Comparison of ENCODE assay signal across 23 cellular contexts in the genomic region with DNA sequence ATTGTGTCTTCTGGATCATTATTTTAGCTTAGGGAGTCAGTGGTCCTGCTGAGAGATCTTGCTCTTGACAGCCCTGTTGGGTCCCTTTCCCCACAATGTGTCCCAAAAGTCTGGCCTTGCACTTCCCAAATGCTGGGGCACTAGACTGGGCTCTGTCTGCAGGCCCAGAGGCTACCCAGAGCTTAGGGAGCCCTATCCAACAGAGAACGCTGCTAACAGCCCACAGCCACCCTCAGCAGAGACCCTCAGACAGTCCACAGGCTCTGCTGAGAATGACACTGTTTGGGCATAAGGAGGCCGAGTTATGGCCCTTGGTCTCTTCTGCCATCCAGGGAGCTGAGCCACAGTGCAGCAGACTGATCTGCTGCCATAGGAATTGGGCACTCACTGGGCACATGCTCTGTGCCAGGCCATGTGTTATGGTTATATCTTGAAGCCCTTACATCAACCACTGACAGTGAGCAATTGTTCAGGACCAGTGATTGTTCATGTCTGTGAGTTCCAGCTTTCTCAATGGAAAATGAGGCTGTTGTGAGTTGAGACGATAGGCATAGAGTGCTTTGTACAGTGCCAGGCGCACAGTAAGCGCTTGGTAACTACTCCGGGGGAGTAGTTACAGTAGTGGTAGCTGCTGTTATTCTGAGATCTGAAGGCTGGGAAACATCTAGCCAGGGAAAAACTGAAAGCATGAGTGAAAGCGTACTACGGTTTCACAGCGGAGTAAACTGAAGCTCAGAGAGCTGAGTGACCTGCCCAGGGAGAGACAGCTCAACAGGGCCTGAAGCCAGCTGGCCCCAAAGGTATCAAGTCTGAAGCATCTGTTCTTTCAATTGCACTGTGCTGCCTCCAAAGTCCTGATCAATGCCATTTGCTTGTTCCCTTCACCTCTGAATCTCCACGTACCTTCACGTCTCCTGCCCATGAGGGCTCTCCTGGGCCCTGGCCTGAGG.
DNase-seq lines count a peak whose midpoint lies in the region; ATAC-seq and TF ChIP-seq lines count a peak whose summit lies in the region.
"Had no signal": no experiment of that assay in that cellular context is flagged by ENCODE, and none has a peak within 500 bp of the region (broad histone marks: within the 10 kb centered on the region; RNA-seq: fewer than 3 reads in every experiment).

No MANE protein-coding gene starts in this region.

- no peaks in the 10 kb centered on the region for H3K27me3 ChIP-seq in CD4-positive, CD25-positive, alpha-beta regulatory T cell (ENCODE audit: control insufficient read depth, insufficient read depth, low read length)
- no peaks in the 10 kb centered on the region for H3K27me3 ChIP-seq in right cardiac atrium (ENCODE audit: control insufficient read depth, insufficient read depth)
- no peaks in the 10 kb centered on the region for H3K27me3 ChIP-seq in left lung
- H3K27me3 ChIP-seq: gastroesophageal sphincter, thyroid gland had no signal

- no peaks in the 10 kb centered on the region for H3K9me3 ChIP-seq in CD4-positive, CD25-positive, alpha-beta regulatory T cell (ENCODE audit: control insufficient read depth in 2 of 2, low read length in 2 of 2)
- H3K9me3 ChIP-seq in right cardiac atrium (ENCODE audit: control insufficient read depth, low read length): no peaks in the 10 kb centered on the region
- no peaks in the 10 kb centered on the region for H3K9me3 ChIP-seq in left lung
- H3K9me3 ChIP-seq: gastroesophageal sphincter, thyroid gland had no signal

- no peak for DNase-seq in CD4-positive, CD25-positive, alpha-beta regulatory T cell
- no peak for DNase-seq in WTC11 (ENCODE audit: low spot score)
- DNase-seq in right cardiac atrium: no peak
- DNase-seq in nucleus accumbens (lab: John Stamatoyannopoulos, UW): peak in 42 of 56 donors; percentile 10 to 82 (median 53)
- no peak for DNase-seq in hepatic stellate cell (ENCODE audit: low spot score)
- no peak for DNase-seq in NOMO-1 treated with DMSO at 0.1 percent for 48 hours (lab: John Stamatoyannopoulos, UW; ENCODE audit: unreplicated experiment)
- no peak for DNase-seq in left lung
- no peak for DNase-seq in EL
- DNase-seq: activated CD8-positive, alpha-beta memory T cell treated with anti-CD3 and anti-CD28 coated beads, Interleukin-2, amount 50 U/mL, for 4 hours; CD8-positive, alpha-beta memory T cell; DMS79; effector CD4-positive, alpha-beta T cell; H7; KG1; MV-4-11; NCI-H187 treated with DMSO at 0.1 percent for 48 hours; NCI-H345; NK-92 treated with Interleukin-12 subunit alpha and Interleukin-12 subunit beta, amount 100 ng/mL, for 24 hours; T-helper 2 cell; thyroid gland had no signal

- H3K4me1 ChIP-seq in CD4-positive, CD25-positive, alpha-beta regulatory T cell (ENCODE audit: control insufficient read depth, insufficient read depth, low read length, poor library complexity, severe bottlenecking): peaks cover 7% of the 10 kb centered on the region
- H3K4me1 ChIP-seq in right cardiac atrium (ENCODE audit: control insufficient read depth, insufficient read depth, low read length) (peaks cover 13% of the 10 kb centered on the region), left lung (peaks cover 0 to 11% of the 10 kb centered on the region in 2 donors)

- no peak overlapping the region for H3K27ac ChIP-seq in CD4-positive, CD25-positive, alpha-beta regulatory T cell (ENCODE audit: insufficient read depth, low read length, poor library complexity, severe bottlenecking)
- H3K27ac ChIP-seq in right cardiac atrium (ENCODE audit: low read length): peak overlapping the region; percentile 42
- no peak overlapping the region for H3K27ac ChIP-seq in left lung
- H3K27ac ChIP-seq: gastroesophageal sphincter, thyroid gland, VCaP had no signal

- 75% methylated on average over 11 of the region's 11 CpGs for WGBS in right cardiac atrium

- no peaks in the 10 kb centered on the region for H3K9me3 Mint-ChIP-seq in CD4-positive, CD25-positive, alpha-beta regulatory T cell
- no peaks in the 10 kb centered on the region for H3K9me3 Mint-ChIP-seq in WTC11
- H3K9me3 Mint-ChIP-seq: CD8-positive, alpha-beta memory T cell; stimulated activated effector memory CD8-positive, alpha-beta T cell treated with anti-CD3 and anti-CD28 coated beads, Interleukin-12 subunit alpha, Interleukin-12 subunit beta, amount 100 ng/mL, for 72 hours had no signal

- TF ChIP-seq CTCF in WTC11 (IDR thresholded peaks at IDR 0.05): no peak
- no peak for TF ChIP-seq CTCF in left lung (IDR thresholded peaks at IDR 0.05)

- POLR2A ChIA-PET in WTC11 (lab: Charles Lee): no interaction called here

- no peak overlapping the region for H3K4me3 ChIP-seq in CD4-positive, CD25-positive, alpha-beta regulatory T cell (ENCODE audit: low read depth, low read length)
- no peak overlapping the region for H3K4me3 ChIP-seq in right cardiac atrium (ENCODE audit: low read length)
- no peak overlapping the region for H3K4me3 ChIP-seq in left lung
- H3K4me3 ChIP-seq: gastroesophageal sphincter, thyroid gland had no signal

- intact Hi-C loops in right cardiac atrium (cut with DNase I) (no loop called here), left lung (cut with DNase I) (no loop called here)

- CTCF ChIA-PET in WTC11 (lab: Charles Lee): interaction anchor here (1.1 to 1.8 kb wide), 4 partner anchors 46 to 104 kb away, joined by 4 to 6 read pairs (median 5); no protein-coding TSS in a partner anchor

- no peak overlapping the region for H3K4me3 Mint-ChIP-seq in CD4-positive, CD25-positive, alpha-beta regulatory T cell
- no peak overlapping the region for H3K4me3 Mint-ChIP-seq in WTC11
- H3K4me3 Mint-ChIP-seq: CD8-positive, alpha-beta memory T cell; stimulated activated effector memory CD8-positive, alpha-beta T cell treated with anti-CD3 and anti-CD28 coated beads, Interleukin-12 subunit alpha, Interleukin-12 subunit beta, amount 100 ng/mL, for 72 hours had no signal

- no peak for ATAC-seq in CD4-positive, CD25-positive, alpha-beta regulatory T cell (ENCODE audit: low read depth in 2 of 2)
- ATAC-seq in WTC11 (no peak), right cardiac atrium (peak; percentile 19 to 39), left lung (no peak)
- ATAC-seq: gastroesophageal sphincter; stimulated activated effector memory CD8-positive, alpha-beta T cell treated with anti-CD3 and anti-CD28 coated beads, Interleukin-12 subunit alpha, Interleukin-12 subunit beta, amount 100 ng/mL, for 72 hours had no signal

- peaks cover 6 to 41% (median 23%) of the 10 kb centered on the region in 4 donors for H3K4me1 Mint-ChIP-seq in CD4-positive, CD25-positive, alpha-beta regulatory T cell
- H3K4me1 Mint-ChIP-seq in WTC11: 0 out of 2 replicates have a peak, but pooled peaks cover 6% of the 10 kb centered on the region

- no peaks in the 10 kb centered on the region for H3K27me3 Mint-ChIP-seq in CD4-positive, CD25-positive, alpha-beta regulatory T cell
- H3K27me3 Mint-ChIP-seq in WTC11 (ENCODE audit: low read depth): no peaks in the 10 kb centered on the region

- peak overlapping the region in 2 of 3 donors; percentile 75 to 84 for H3K27ac Mint-ChIP-seq in CD4-positive, CD25-positive, alpha-beta regulatory T cell
- 0 out of 2 replicates have a peak overlapping the region, but pooled peaks have one; percentile 8 for H3K27ac Mint-ChIP-seq in WTC11
- H3K27ac Mint-ChIP-seq: stimulated activated effector memory CD8-positive, alpha-beta T cell treated with anti-CD3 and anti-CD28 coated beads, Interleukin-12 subunit alpha, Interleukin-12 subunit beta, amount 100 ng/mL, for 72 hours had no signal

- peaks cover 5% of the 10 kb centered on the region for H3K36me3 ChIP-seq in CD4-positive, CD25-positive, alpha-beta regulatory T cell (ENCODE audit: control insufficient read depth, insufficient read depth, low read length)
- peaks cover 0 to 26% of the 10 kb centered on the region in 2 donors for H3K36me3 ChIP-seq in left lung
- H3K36me3 ChIP-seq: thyroid gland had no signal

- peaks cover 18% of the 10 kb centered on the region for H3K36me3 Mint-ChIP-seq in CD4-positive, CD25-positive, alpha-beta regulatory T cell
- no peaks in the 10 kb centered on the region for H3K36me3 Mint-ChIP-seq in WTC11
- H3K36me3 Mint-ChIP-seq: stimulated activated effector memory CD8-positive, alpha-beta T cell treated with anti-CD3 and anti-CD28 coated beads, Interleukin-12 subunit alpha, Interleukin-12 subunit beta, amount 100 ng/mL, for 72 hours had no signal

TF ChIP-seq in WTC11, 78 proteins besides CTCF, POLR2A, EP300 and RAD21 (continues in another document):
- no peak for TF ChIP-seq ZNF232 (CRISPR knock-in tag; IDR thresholded peaks at IDR 0.05)
- no peak for TF ChIP-seq MXD4 (CRISPR knock-in tag; IDR thresholded peaks at IDR 0.05; ENCODE audit: borderline replicate concordance)
- TF ChIP-seq GRHL2 (CRISPR knock-in tag; IDR thresholded peaks at IDR 0.05; ENCODE audit: insufficient replicate concordance, severe bottlenecking): no peak
- TF ChIP-seq, protein P1, sequence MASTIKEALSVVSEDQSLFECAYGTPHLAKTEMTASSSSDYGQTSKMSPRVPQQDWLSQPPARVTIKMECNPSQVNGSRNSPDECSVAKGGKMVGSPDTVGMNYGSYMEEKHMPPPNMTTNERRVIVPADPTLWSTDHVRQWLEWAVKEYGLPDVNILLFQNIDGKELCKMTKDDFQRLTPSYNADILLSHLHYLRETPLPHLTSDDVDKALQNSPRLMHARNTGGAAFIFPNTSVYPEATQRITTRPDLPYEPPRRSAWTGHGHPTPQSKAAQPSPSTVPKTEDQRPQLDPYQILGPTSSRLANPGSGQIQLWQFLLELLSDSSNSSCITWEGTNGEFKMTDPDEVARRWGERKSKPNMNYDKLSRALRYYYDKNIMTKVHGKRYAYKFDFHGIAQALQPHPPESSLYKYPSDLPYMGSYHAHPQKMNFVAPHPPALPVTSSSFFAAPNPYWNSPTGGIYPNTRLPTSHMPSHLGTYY (CRISPR knock-in tag; IDR thresholded peaks at IDR 0.05): no peak

Comparison
In these comparisons a context has a peak if more than half of its experiments do, and no peak if none do; other contexts are left out.
1. ATAC-seq: peak in right cardiac atrium (2 of 2); none in CD4-positive, CD25-positive, alpha-beta regulatory T cell (0 of 2), WTC11 (single experiment) and left lung (single experiment).
2. DNase-seq: peak in nucleus accumbens (42 of 56); none in CD4-positive, CD25-positive, alpha-beta regulatory T cell (0 of 3), WTC11 (single experiment), right cardiac atrium (0 of 3), hepatic stellate cell (single experiment), NOMO-1 treated with DMSO at 0.1 percent for 48 hours (single experiment), left lung (0 of 2) and EL (single experiment).